In genomic region chrX:154051210-154051810, GRCh38 we compare ENCODE assay signal across 7 cellular contexts. TPM values are rescaled to one million over a fixed set of nuclear protein-coding genes. Genes with fewer than 3 reads are reported as not detected.
DNase-seq lines count a peak whose midpoint lies in the region; ATAC-seq, FAIRE-seq and TF ChIP-seq lines count a peak whose summit lies in the region.

No MANE protein-coding gene starts in this region.

- H3K4me1 ChIP-seq in mammary epithelial cell (ENCODE audit: insufficient read depth, low read length) = no peaks in the 10 kb centered on the region
- H3K4me1 ChIP-seq in HepG2 (ENCODE audit: insufficient read depth, low read length) = peaks cover 18% of the 10 kb centered on the region

- H3K9me3 Mint-ChIP-seq in WTC11 = no peaks in the 10 kb centered on the region

- ATAC-seq in WTC11 (peak; percentile 64; the same call in 1 of the 2 replicates), HepG2 (peak; percentile 80), GM21390 (IDR thresholded peaks at IDR 0.05; ENCODE audit: unreplicated experiment) (no peak)

- H3K4me2 ChIP-seq in mammary epithelial cell (ENCODE audit: insufficient read depth, low read depth, low read length) (no peak overlapping the region), HepG2 (ENCODE audit: low read depth, low read length) (no peak overlapping the region)

- no peaks in the 10 kb centered on the region; the same call in 1 of the 2 replicates for H3K27me3 Mint-ChIP-seq in WTC11 (ENCODE audit: low read depth)

- POLR2A ChIA-PET in WTC11 (lab: Charles Lee) (no interaction called here), HepG2 (lab: Yijun Ruan, JAX) (no interaction called here)

- dilution Hi-C loops in mammary epithelial cell (cut with HindIII; ENCODE audit: low sequenced_read_pairs) = no loop called here

- peaks cover 56% of the 10 kb centered on the region for H3K79me2 ChIP-seq in mammary epithelial cell (ENCODE audit: insufficient read depth, low read length)
- H3K79me2 ChIP-seq in HepG2 (ENCODE audit: insufficient read depth, low read length) = peaks cover 26% of the 10 kb centered on the region

- no peak for TF ChIP-seq POLR2A in HepG2 (IDR thresholded peaks at IDR 0.05; ENCODE audit: insufficient read depth in 1 of 2, low read depth in 2 of 2, low read length in 2 of 2)

- CTCF ChIA-PET in WTC11 (lab: Charles Lee) (no interaction called here), mammary epithelial cell (lab: Charles Lee; ENCODE audit: low non-redundant PET) (no interaction called here), HepG2 (lab: Yijun Ruan, JAX; ENCODE audit: low intra/inter-chr PET ratio, low total read pairs) (no interaction called here)

- peak; percentile 78 for FAIRE-seq in HepG2 (lab: Jason Lieb, UNC)

- TF ChIP-seq CTCF in GM12865 (IDR thresholded peaks at IDR 0.05; ENCODE audit: insufficient read depth, low read depth, low read length, missing control alignments) (peak; percentile 63), WTC11 (IDR thresholded peaks at IDR 0.05) (peak; percentile 40), mammary epithelial cell (conservative IDR thresholded peaks at IDR 0.05 in 1 of 2, IDR thresholded peaks at IDR 0.05 in 1 of 2; ENCODE audit: extremely low read depth in 1 of 2, insufficient read depth in 1 of 2, low read depth in 1 of 2, low read length in 2 of 2) (peak; percentile 67 to 73), HepG2 (CRISPR knock-in tag; IDR thresholded peaks at IDR 0.05) (peak; percentile 66)

- H4K20me1 ChIP-seq in mammary epithelial cell (ENCODE audit: insufficient read depth, low read length) (no peaks in the 10 kb centered on the region), HepG2 (ENCODE audit: insufficient read depth, low read length) (no peaks in the 10 kb centered on the region)

- H3K27me3 ChIP-seq in mammary epithelial cell (ENCODE audit: insufficient read depth, low read length) (no peaks in the 10 kb centered on the region), HepG2 (ENCODE audit: control insufficient read depth in 1 of 2, insufficient read depth in 2 of 2, low read length in 2 of 2) (no peaks in the 10 kb centered on the region; a peak in 1 of 5 replicates)

- in situ Hi-C loops in mammary epithelial cell (cut with MboI; ENCODE audit: low sequenced_read_pairs in 2 of 2) = no loop called here
- in situ Hi-C loops in HepG2 (cut with HindIII; ENCODE audit: extremely low pct_ligation_motif_present, low pct_unique_long_range_greater_than_20kb) = loop anchor here (5.0 kb wide), 1 partner anchor 39 kb away; no protein-coding TSS in a partner anchor

- 33% methylated on average over 6 of the region's 8 CpGs for whole genome bisulfite sequencing in mammary epithelial cell (ENCODE audit: low coverage, missing lambda C conversion rate)
- WGBS in HepG2 (ENCODE audit: low lambda C conversion rate) = 43% methylated on average over 8 of the region's 8 CpGs

- H3K36me3 ChIP-seq in mammary epithelial cell (ENCODE audit: insufficient read depth, low read length) (no peaks in the 10 kb centered on the region), HepG2 (replicated peaks in 1 of 2; ENCODE audit: control insufficient read depth in 1 of 2, insufficient read depth in 2 of 2, low read length in 2 of 2) (peaks cover 3 to 11% of the 10 kb centered on the region in 2 experiments; a peak in 2 of 5 replicates)

- no peak for TF ChIP-seq RAD21 in HepG2 (CRISPR knock-in tag; IDR thresholded peaks at IDR 0.05)

- H3K4me3 Mint-ChIP-seq in WTC11 = no peak overlapping the region

- DNase-seq in GM12865 (ENCODE audit: low read depth) (peak; percentile 66), NCI-H1105 (lab: John Stamatoyannopoulos, UW) (peak; percentile 47), WTC11 (ENCODE audit: low spot score) (peak; percentile 65), mammary epithelial cell (peak; percentile 35), HepG2 (ENCODE audit: low spot score) (peak; percentile 45)
- DNase-seq in stimulated activated CD4-positive, alpha-beta T cell treated with anti-CD3 and anti-CD28 coated beads, TNF-alpha, amount 100 ng/mL, for 1 hour (ENCODE audit: low read depth in 3 of 3, low spot score in 1 of 3) = peak; percentile 12 to 40 (median 30)

- H3K27ac ChIP-seq in mammary epithelial cell (ENCODE audit: insufficient read depth, low read depth, low read length) (no peak overlapping the region), HepG2 (ENCODE audit: extremely low read length, insufficient read depth, low read length) (no peak overlapping the region)

- H3K9me3 ChIP-seq in mammary epithelial cell (replicated peaks; ENCODE audit: insufficient read depth, low read length) (no peaks in the 10 kb centered on the region), HepG2 (ENCODE audit: low read length) (no peaks in the 10 kb centered on the region)

- H2AFZ ChIP-seq in mammary epithelial cell (ENCODE audit: low read depth, low read length) (no peak overlapping the region), HepG2 (ENCODE audit: low read length) (no peak overlapping the region)

- H3K27ac Mint-ChIP-seq in WTC11 = no peak overlapping the region

- no TSS peak for BruUV-seq in mammary epithelial cell (replicated peaks; lab: Mats Ljungman, UMichigan)
- no TSS peak for BruUV-seq in HepG2 (replicated peaks; lab: Mats Ljungman, UMichigan)

- peaks cover 29% of the 10 kb centered on the region for H3K4me1 Mint-ChIP-seq in WTC11

- intact Hi-C loops in mammary epithelial cell (cut with micrococcal nuclease) = loop anchor here (1.0 to 2.0 kb wide), 3 partner anchors 38 to 287 kb away; partner anchors contain the start of genes MECP2 and PLXNB3
- intact Hi-C loops in HepG2 (cut with micrococcal nuclease; ENCODE audit: unreplicated experiment) = loop anchor here (5.0 kb wide), 1 partner anchor 39 kb away; no protein-coding TSS in a partner anchor

- peaks cover 13% of the 10 kb centered on the region for H3K36me3 Mint-ChIP-seq in WTC11

- H3K4me3 ChIP-seq in GM12865 (ENCODE audit: low read depth, low read length) = no peak overlapping the region
- H3K4me3 ChIP-seq in mammary epithelial cell (replicated peaks in 1 of 3; ENCODE audit: insufficient read depth in 1 of 3, low read depth in 2 of 3, low read length in 3 of 3) = no peak overlapping the region
- no peak overlapping the region for H3K4me3 ChIP-seq in HepG2 (replicated peaks in 1 of 3; ENCODE audit: insufficient read depth in 1 of 3, low read depth in 2 of 3, low read length in 3 of 3)

- TF ChIP-seq EP300 in HepG2 (IDR thresholded peaks at IDR 0.05; ENCODE audit: low read depth in 2 of 2, low read length in 2 of 2) = no peak
- no peak for TF ChIP-seq EP300 in HepG2 (CRISPR knock-in tag; IDR thresholded peaks at IDR 0.05; ENCODE audit: borderline replicate concordance)

- H3K9ac ChIP-seq in mammary epithelial cell (ENCODE audit: insufficient read depth, low read length) = no peak overlapping the region
- H3K9ac ChIP-seq in HepG2 (ENCODE audit: insufficient read depth, low read depth, low read length) = no peak overlapping the region

RNA-seq across cellular contexts. Expression of gene IRAK1, which starts 31.6 kb away (rescaled TPM):
- 32.1 to 48.0 TPM (median 45.2 TPM) in 3 replicates for total RNA-seq in WTC11 (2021)
- total RNA-seq in mammary epithelial cell = 100 to 1,000 TPM in 1 of 2 donors, 10 to 100 TPM in 1; 69.0 to 129 TPM
- polyA plus RNA-seq in mammary epithelial cell = 68.1 TPM
- polyA minus RNA-seq in mammary epithelial cell = 63.3 TPM
- 69.8 and 77.3 TPM in 2 replicates for total RNA-seq in HepG2 (2016; rRNA removed; fragmentation: Illumina TruSeq; extraction: Trizol)
- total RNA-seq in HepG2 (2016; cell fraction: cytosol; rRNA removed; fragmentation: Illumina TruSeq; extraction: Trizol; ENCODE audit: low read depth) = 104 and 121 TPM in 2 replicates
- total RNA-seq in HepG2 (2016; cell fraction: insoluble cytoplasmic fraction; rRNA removed; fragmentation: Illumina TruSeq; extraction: Trizol) = 57.7 and 81.1 TPM in 2 replicates
- total RNA-seq in HepG2 (2016; cell fraction: membrane; rRNA removed; fragmentation: Illumina TruSeq; extraction: Trizol) = 244 and 255 TPM in 2 replicates
- 35.1 and 36.4 TPM in 2 replicates for total RNA-seq in HepG2 (2016; cell fraction: nucleus; rRNA removed; fragmentation: Illumina TruSeq; extraction: Trizol)
- 57.7 and 83.5 TPM in 2 replicates for polyA plus RNA-seq in HepG2 (2011; rRNA removed)
- polyA plus RNA-seq in HepG2 (2011; cell fraction: cytosol; rRNA removed) = 47.6 and 67.3 TPM in 2 replicates
- 59.5 and 63.5 TPM in 2 replicates for polyA plus RNA-seq in HepG2 (2011; cell fraction: nucleus; rRNA removed)
- polyA plus RNA-seq in HepG2 (2012) = 65.5 and 87.1 TPM in 2 replicates
- 148 and 150 TPM in 2 replicates for polyA plus RNA-seq in HepG2 (2016; cell fraction: cytosol; fragmentation: Illumina TruSeq; extraction: Trizol; ENCODE audit: low read depth)
- polyA plus RNA-seq in HepG2 (2016; cell fraction: insoluble cytoplasmic fraction; fragmentation: Illumina TruSeq; extraction: Trizol; ENCODE audit: low read depth) = 80.3 and 99.3 TPM in 2 replicates
- 244 and 277 TPM in 2 replicates for polyA plus RNA-seq in HepG2 (2016; cell fraction: membrane; fragmentation: Illumina TruSeq; extraction: Trizol; ENCODE audit: low read depth)
- 93.5 and 94.6 TPM in 2 replicates for polyA plus RNA-seq in HepG2 (2016; cell fraction: nucleus; fragmentation: Illumina TruSeq; extraction: Trizol; ENCODE audit: insufficient read depth, low read depth)
- polyA minus RNA-seq in HepG2 (2011; rRNA and poly(A)+ RNA removed; ENCODE audit: low replicate concordance) = 195 and 354 TPM in 2 replicates
- polyA minus RNA-seq in HepG2 (2011; cell fraction: cytosol; rRNA and poly(A)+ RNA removed) = 79.8 and 83.1 TPM in 2 replicates
- polyA minus RNA-seq in HepG2 (2011; cell fraction: nucleus; rRNA and poly(A)+ RNA removed) = 16.6 and 21.8 TPM in 2 replicates

RNA-seq across cellular contexts. Expression of gene MECP2, which starts 46.2 kb away (rescaled TPM):
- 28.7 to 36.2 TPM (median 33.7 TPM) in 3 replicates for total RNA-seq in WTC11 (2021)
- 10 to 100 TPM; 17.5 to 35.6 TPM for total RNA-seq in mammary epithelial cell
- 12.1 TPM for polyA plus RNA-seq in mammary epithelial cell
- 50.5 TPM for polyA minus RNA-seq in mammary epithelial cell
- 16.4 and 18.1 TPM in 2 replicates for total RNA-seq in HepG2 (2016; rRNA removed; fragmentation: Illumina TruSeq; extraction: Trizol)
- 12.6 and 12.7 TPM in 2 replicates for total RNA-seq in HepG2 (2016; cell fraction: cytosol; rRNA removed; fragmentation: Illumina TruSeq; extraction: Trizol; ENCODE audit: low read depth)
- total RNA-seq in HepG2 (2016; cell fraction: insoluble cytoplasmic fraction; rRNA removed; fragmentation: Illumina TruSeq; extraction: Trizol) = 15.3 and 17.0 TPM in 2 replicates
- 27.1 and 27.7 TPM in 2 replicates for total RNA-seq in HepG2 (2016; cell fraction: membrane; rRNA removed; fragmentation: Illumina TruSeq; extraction: Trizol)
- 18.4 and 26.4 TPM in 2 replicates for total RNA-seq in HepG2 (2016; cell fraction: nucleus; rRNA removed; fragmentation: Illumina TruSeq; extraction: Trizol)
- polyA plus RNA-seq in HepG2 (2011; rRNA removed) = 7.9 and 8.0 TPM in 2 replicates
- 4.6 and 4.7 TPM in 2 replicates for polyA plus RNA-seq in HepG2 (2011; cell fraction: cytosol; rRNA removed)
- 19.4 and 22.3 TPM in 2 replicates for polyA plus RNA-seq in HepG2 (2011; cell fraction: nucleus; rRNA removed)
- 8.3 and 9.6 TPM in 2 replicates for polyA plus RNA-seq in HepG2 (2012)
- polyA plus RNA-seq in HepG2 (2016; cell fraction: cytosol; fragmentation: Illumina TruSeq; extraction: Trizol; ENCODE audit: low read depth) = 15.2 and 15.6 TPM in 2 replicates
- polyA plus RNA-seq in HepG2 (2016; cell fraction: insoluble cytoplasmic fraction; fragmentation: Illumina TruSeq; extraction: Trizol; ENCODE audit: low read depth) = 11.9 and 15.9 TPM in 2 replicates
- 22.5 and 23.0 TPM in 2 replicates for polyA plus RNA-seq in HepG2 (2016; cell fraction: membrane; fragmentation: Illumina TruSeq; extraction: Trizol; ENCODE audit: low read depth)
- polyA plus RNA-seq in HepG2 (2016; cell fraction: nucleus; fragmentation: Illumina TruSeq; extraction: Trizol; ENCODE audit: insufficient read depth, low read depth) = 21.4 and 24.2 TPM in 2 replicates
- polyA minus RNA-seq in HepG2 (2011; rRNA and poly(A)+ RNA removed; ENCODE audit: low replicate concordance) = 17.0 and 27.8 TPM in 2 replicates
- polyA minus RNA-seq in HepG2 (2011; cell fraction: cytosol; rRNA and poly(A)+ RNA removed) = 3.6 and 5.0 TPM in 2 replicates
- 33.7 and 39.8 TPM in 2 replicates for polyA minus RNA-seq in HepG2 (2011; cell fraction: nucleus; rRNA and poly(A)+ RNA removed)
